15 cellular contexts compared by ENCODE assay signal in genomic region chr5:79507251-79508205, GRCh38. TPM values are rescaled to one million over a fixed set of nuclear protein-coding genes. Genes with fewer than 3 reads are reported as not detected.
DNase-seq lines count a peak whose midpoint lies in the region; ATAC-seq and TF ChIP-seq lines count a peak whose summit lies in the region.
"Had no signal": no experiment of that assay in that cellular context is flagged by ENCODE, and none has a peak within 500 bp of the region (broad histone marks: within the 10 kb centered on the region; RNA-seq: fewer than 3 reads in every experiment).

No MANE protein-coding gene starts in this region.

- no peak overlapping the region for H3K9ac ChIP-seq in Karpas-422 (ENCODE audit: low read length)

- ATAC-seq in left ventricle myocardium superior = peak; percentile 35
- no peak for ATAC-seq in GM18861 (IDR thresholded peaks at IDR 0.05; ENCODE audit: unreplicated experiment)
- ATAC-seq: activated CD4-positive, CD25-positive, alpha-beta regulatory T cell treated with anti-CD3 and anti-CD28 coated beads, Interleukin-2, amount 50 U/mL, for 24 hours; effector memory CD8-positive, alpha-beta T cell had no signal

- WGBS in suprapubic skin = 78% methylated on average over 6 of the region's 6 CpGs

- peak overlapping the region; percentile 96 for H3K27ac ChIP-seq in left ventricle myocardium inferior (replicated peaks)
- no peak overlapping the region for H3K27ac ChIP-seq in suprapubic skin
- H3K27ac ChIP-seq in Karpas-422 (ENCODE audit: low read length) = no peak overlapping the region
- no peak overlapping the region for H3K27ac ChIP-seq in WERI-Rb-1
- H3K27ac ChIP-seq: testis had no signal

- H3K9me3 ChIP-seq in left ventricle myocardium inferior (replicated peaks) (no peaks in the 10 kb centered on the region), suprapubic skin (no peaks in the 10 kb centered on the region), Karpas-422 (ENCODE audit: low read length) (no peaks in the 10 kb centered on the region), WERI-Rb-1 (ENCODE audit: severe bottlenecking) (no peaks in the 10 kb centered on the region)
- H3K9me3 ChIP-seq: testis had no signal

- DNase-seq in left ventricle myocardium inferior (no peak), cardiac septum (ENCODE audit: low spot score) (no peak), amniotic epithelial cell (ENCODE audit: low read depth) (peak; percentile 63), left ventricle myocardium superior (no peak), suprapubic skin (ENCODE audit: low spot score in 2 of 2) (no peak), Karpas-422 (no peak), WERI-Rb-1 (no peak)
- DNase-seq: central memory CD4-positive, alpha-beta T cell; DMS 273 treated with DMSO at 0.1 percent for 48 hours; effector memory CD8-positive, alpha-beta T cell; stimulated activated CD4-positive, alpha-beta T cell treated with anti-CD3 and anti-CD28 coated beads, Interleukin-12 subunit alpha, Interleukin-12 subunit beta, amount 100 ng/mL, for 4 hours; T-helper 2 cell; testis had no signal

- H4K20me1 ChIP-seq in Karpas-422 (ENCODE audit: insufficient read depth, low read depth, low read length) = no peaks in the 10 kb centered on the region

- H2AFZ ChIP-seq in Karpas-422 (ENCODE audit: low read length) = no peak overlapping the region

- intact Hi-C loops in left ventricle myocardium inferior (cut with micrococcal nuclease) = no loop called here
- intact Hi-C loops in cardiac septum (cut with DNase I) = loop anchor here (2.0 kb wide), 1 partner anchor 27 kb away; no protein-coding TSS in a partner anchor
- intact Hi-C loops in left ventricle myocardium superior (cut with micrococcal nuclease) = no loop called here

- TF ChIP-seq CTCF in left ventricle myocardium inferior (IDR thresholded peaks at IDR 0.05; ENCODE audit: borderline replicate concordance) (no peak), suprapubic skin (IDR thresholded peaks at IDR 0.05) (no peak), WERI-Rb-1 (IDR thresholded peaks at IDR 0.05; ENCODE audit: low read depth, low read length) (no peak)

- no peaks in the 10 kb centered on the region for H3K36me3 ChIP-seq in left ventricle myocardium inferior
- H3K36me3 ChIP-seq in suprapubic skin = no peaks in the 10 kb centered on the region
- H3K36me3 ChIP-seq in Karpas-422 (ENCODE audit: insufficient read depth, low read length) = no peaks in the 10 kb centered on the region
- H3K36me3 ChIP-seq in WERI-Rb-1 = no peaks in the 10 kb centered on the region

- peaks cover 22% of the 10 kb centered on the region for H3K27me3 ChIP-seq in left ventricle myocardium inferior (ENCODE audit: low read depth)
- H3K27me3 ChIP-seq in suprapubic skin = peaks cover 4% of the 10 kb centered on the region
- no peaks in the 10 kb centered on the region for H3K27me3 ChIP-seq in Karpas-422 (ENCODE audit: low read length)
- no peaks in the 10 kb centered on the region for H3K27me3 ChIP-seq in WERI-Rb-1 (ENCODE audit: insufficient read depth, low read depth, severe bottlenecking)
- H3K27me3 ChIP-seq: testis had no signal

- TF ChIP-seq POLR2A in suprapubic skin (IDR thresholded peaks at IDR 0.05) = no peak

- no peak for TF ChIP-seq EP300 in suprapubic skin (IDR thresholded peaks at IDR 0.05)

- no peak overlapping the region for H3K4me2 ChIP-seq in Karpas-422 (ENCODE audit: low read depth, low read length, poor library complexity, severe bottlenecking)

- H3K79me2 ChIP-seq in Karpas-422 (ENCODE audit: low read length) = no peaks in the 10 kb centered on the region

- H3K9me2 ChIP-seq in Karpas-422 (replicated peaks; ENCODE audit: insufficient read depth, low read length) = no peaks in the 10 kb centered on the region

- H3K4me1 ChIP-seq in left ventricle myocardium inferior (peaks cover 17% of the 10 kb centered on the region), suprapubic skin (peaks cover 20% of the 10 kb centered on the region), Karpas-422 (ENCODE audit: low read length) (no peaks in the 10 kb centered on the region)

- H3K4me3 ChIP-seq in left ventricle myocardium inferior (peak overlapping the region; percentile 81), suprapubic skin (no peak overlapping the region), Karpas-422 (ENCODE audit: low read length) (no peak overlapping the region), WERI-Rb-1 (ENCODE audit: low read depth, low read length) (no peak overlapping the region)
- H3K4me3 ChIP-seq: testis had no signal

RNA-seq across cellular contexts. Expression of gene HOMER1, which starts 6.4 kb away (rescaled TPM):
- total RNA-seq in left ventricle myocardium inferior = 61.9 TPM
- 67.4 TPM for total RNA-seq in cardiac septum
- 59.5 TPM for total RNA-seq in left ventricle myocardium superior
- total RNA-seq in suprapubic skin = 1 to 10 TPM; 6.0 to 7.5 (median 7.0) TPM
- total RNA-seq in Karpas-422 (2014; rRNA removed; shearing (Covaris generic); ENCODE audit: low replicate concordance) = 0.43 and 1.1 TPM in 2 replicates
